ENCODE assay signal across 10 cellular contexts in genomic region chr3:39149498-39150169, GRCh38. TPM values are rescaled to one million over a fixed set of nuclear protein-coding genes. Genes with fewer than 3 reads are reported as not detected.
DNase-seq lines count a peak whose midpoint lies in the region; ATAC-seq, FAIRE-seq and TF ChIP-seq lines count a peak whose summit lies in the region.
"Had no signal": no experiment of that assay in that cellular context is flagged by ENCODE, and none has a peak within 500 bp of the region (broad histone marks: within the 10 kb centered on the region; RNA-seq: fewer than 3 reads in every experiment).

No MANE protein-coding gene starts in this region.

- no TSS peak for BruUV-seq in PC-9 (replicated peaks; lab: Mats Ljungman, UMichigan)

- intact Hi-C loops in PC-9 (cut with micrococcal nuclease; ENCODE audit: unreplicated experiment), result loop anchor here (10.0 kb wide), 1 partner anchor 1205 kb away; no protein-coding TSS in a partner anchor

- H3K27ac ChIP-seq in DOHH2 (ENCODE audit: low read depth, low read length) (peak overlapping the region; percentile 98), PC-9 (peak overlapping the region; percentile 94)

- DNase-seq in PC-9 (peak; percentile 48 to 55), endothelial cell (ENCODE audit: low spot score) (no peak), retinal pigment epithelial cell (ENCODE audit: low read depth) (no peak), frontal cortex (ENCODE audit: low spot score in 2 of 2) (no peak), NCI-H774 (lab: John Stamatoyannopoulos, UW) (no peak)
- DNase-seq: activated CD4-positive, alpha-beta T cell treated with anti-CD3 and anti-CD28 coated beads, Interleukin-2, amount 50 U/mL, for 4 hours; NCI-H2107 had no signal

- H3K27ac Mint-ChIP-seq in endothelial cell (ENCODE audit: unreplicated experiment), result peak overlapping the region; percentile 99

- H3K9me3 Mint-ChIP-seq in endothelial cell (ENCODE audit: unreplicated experiment), result no peaks in the 10 kb centered on the region

- H3K9me2 ChIP-seq in DOHH2 (replicated peaks; ENCODE audit: control insufficient read depth, low read length) (no peaks in the 10 kb centered on the region), PC-9 (ENCODE audit: insufficient read depth) (no peaks in the 10 kb centered on the region)

- H3K4me1 Mint-ChIP-seq in endothelial cell (ENCODE audit: unreplicated experiment), result peaks cover 79% of the 10 kb centered on the region

- H3K4me1 ChIP-seq in DOHH2 (ENCODE audit: control insufficient read depth, low read length), result peaks cover 72% of the 10 kb centered on the region
- H3K4me1 ChIP-seq in PC-9 (replicated peaks; ENCODE audit: insufficient read depth), result peaks cover 65% of the 10 kb centered on the region

- ATAC-seq in HG03159 (IDR thresholded peaks at IDR 0.05; ENCODE audit: unreplicated experiment) (no peak), GM18868 (IDR thresholded peaks at IDR 0.05; ENCODE audit: unreplicated experiment) (no peak)

- no peak overlapping the region for H2AFZ ChIP-seq in PC-9

- peaks cover 31% of the 10 kb centered on the region for H3K27me3 Mint-ChIP-seq in endothelial cell (ENCODE audit: unreplicated experiment)

- FAIRE-seq in frontal cortex (lab: Jason Lieb, UNC), result no peak

- no peaks in the 10 kb centered on the region for H4K20me1 ChIP-seq in DOHH2 (ENCODE audit: control insufficient read depth, insufficient read depth, low read depth, low read length)
- peaks cover 8% of the 10 kb centered on the region; the same call in 1 of the 2 replicates for H4K20me1 ChIP-seq in PC-9 (ENCODE audit: insufficient read depth)

- POLR2A ChIA-PET in PC-9 (lab: Charles Lee; ENCODE audit: unreplicated experiment), result interaction anchor here (0.6 to 0.7 kb wide), 2 partner anchors 28 to 46 kb away, joined by 4 to 5 read pairs; no protein-coding TSS in a partner anchor

- H3K4me2 ChIP-seq in DOHH2 (ENCODE audit: low read length) (peak overlapping the region; percentile 100), PC-9 (peak overlapping the region; percentile 96)

- no peak for TF ChIP-seq CTCF in DOHH2 (IDR thresholded peaks at IDR 0.05; ENCODE audit: low read depth, low read length, poor library complexity, severe bottlenecking)
- no peak for TF ChIP-seq CTCF in PC-9 (conservative IDR thresholded peaks at IDR 0.05)
- TF ChIP-seq CTCF in endothelial cell (IDR thresholded peaks at IDR 0.05; ENCODE audit: unreplicated experiment), result no peak
- no peak for TF ChIP-seq CTCF in retinal pigment epithelial cell (conservative IDR thresholded peaks at IDR 0.05; ENCODE audit: low read depth, low read length)

- peaks cover 82% of the 10 kb centered on the region for H3K79me2 ChIP-seq in DOHH2 (ENCODE audit: control insufficient read depth, low read length)
- H3K79me2 ChIP-seq in PC-9 (ENCODE audit: low read depth), result peaks cover 46% of the 10 kb centered on the region

- H3K36me3 ChIP-seq in DOHH2 (ENCODE audit: control insufficient read depth, low read length) (peaks cover 36% of the 10 kb centered on the region), PC-9 (ENCODE audit: low read depth) (no peaks in the 10 kb centered on the region)

- H3F3A ChIP-seq in DOHH2 (ENCODE audit: control insufficient read depth, insufficient read depth) (peaks cover 31% of the 10 kb centered on the region), PC-9 (ENCODE audit: insufficient read depth, low read depth) (peaks cover 50% of the 10 kb centered on the region)

- H3K9me3 ChIP-seq in DOHH2 (ENCODE audit: control insufficient read depth, insufficient read depth, low read length) (no peaks in the 10 kb centered on the region), PC-9 (ENCODE audit: insufficient read depth, low read depth) (no peaks in the 10 kb centered on the region)

- CTCF ChIA-PET in PC-9 (lab: Charles Lee), result interaction anchor here (1.1 kb wide), 1 partner anchor 23 kb away, joined by 3 read pairs; no protein-coding TSS in a partner anchor

- H3K4me3 ChIP-seq in DOHH2 (ENCODE audit: low read length), result peak overlapping the region; percentile 87
- H3K4me3 ChIP-seq in PC-9, result no peak overlapping the region
- peak overlapping the region; percentile 96 for H3K4me3 ChIP-seq in retinal pigment epithelial cell (ENCODE audit: low read length)

- peak overlapping the region; percentile 70 for H3K4me3 Mint-ChIP-seq in endothelial cell (ENCODE audit: unreplicated experiment)

- peaks cover 38% of the 10 kb centered on the region for H3K36me3 Mint-ChIP-seq in endothelial cell (ENCODE audit: low read depth, unreplicated experiment)

- H3K27me3 ChIP-seq in DOHH2 (ENCODE audit: control insufficient read depth, low read length) (no peaks in the 10 kb centered on the region), PC-9 (ENCODE audit: insufficient read depth, low read depth) (no peaks in the 10 kb centered on the region)

RNA-seq across cellular contexts. Expression of gene CSRNP1, which starts 3.8 kb away (rescaled TPM):
- 9.2 and 10.3 TPM in 2 replicates for total RNA-seq in PC-9 (2021)
- 20.8 TPM for total RNA-seq in endothelial cell (ENCODE audit: unreplicated experiment)
- 2.4 TPM for total RNA-seq in frontal cortex

RNA-seq across cellular contexts. Expression of gene TTC21A, which starts 42.2 kb away (rescaled TPM):
- total RNA-seq in PC-9 (2021) (9.0 and 9.5 TPM in 2 replicates), endothelial cell (ENCODE audit: unreplicated experiment) (41.7 TPM), frontal cortex (3.7 TPM)

RNA-seq across cellular contexts. Expression of gene GORASP1, which starts 42.2 kb away (rescaled TPM):
- total RNA-seq in PC-9 (2021) (43.4 and 44.4 TPM in 2 replicates), endothelial cell (ENCODE audit: unreplicated experiment) (130 TPM), frontal cortex (20.4 TPM)

RNA-seq across cellular contexts. Expression of gene XIRP1, which starts 42.8 kb away (rescaled TPM):
- total RNA-seq in PC-9 (2021), result not detected in 2 replicates
- 0.21 TPM for total RNA-seq in endothelial cell (ENCODE audit: unreplicated experiment)
- total RNA-seq in frontal cortex, result not detected

Comparison
In these comparisons a context has a peak if more than half of its experiments do, and no peak if none do; other contexts are left out.
1. DNase-seq: peak in PC-9 (2 of 2); none in endothelial cell (single experiment), retinal pigment epithelial cell (single experiment), frontal cortex (0 of 2) and NCI-H774 (single experiment).